ENCODE assay signal across 18 cellular contexts in the genomic region with DNA sequence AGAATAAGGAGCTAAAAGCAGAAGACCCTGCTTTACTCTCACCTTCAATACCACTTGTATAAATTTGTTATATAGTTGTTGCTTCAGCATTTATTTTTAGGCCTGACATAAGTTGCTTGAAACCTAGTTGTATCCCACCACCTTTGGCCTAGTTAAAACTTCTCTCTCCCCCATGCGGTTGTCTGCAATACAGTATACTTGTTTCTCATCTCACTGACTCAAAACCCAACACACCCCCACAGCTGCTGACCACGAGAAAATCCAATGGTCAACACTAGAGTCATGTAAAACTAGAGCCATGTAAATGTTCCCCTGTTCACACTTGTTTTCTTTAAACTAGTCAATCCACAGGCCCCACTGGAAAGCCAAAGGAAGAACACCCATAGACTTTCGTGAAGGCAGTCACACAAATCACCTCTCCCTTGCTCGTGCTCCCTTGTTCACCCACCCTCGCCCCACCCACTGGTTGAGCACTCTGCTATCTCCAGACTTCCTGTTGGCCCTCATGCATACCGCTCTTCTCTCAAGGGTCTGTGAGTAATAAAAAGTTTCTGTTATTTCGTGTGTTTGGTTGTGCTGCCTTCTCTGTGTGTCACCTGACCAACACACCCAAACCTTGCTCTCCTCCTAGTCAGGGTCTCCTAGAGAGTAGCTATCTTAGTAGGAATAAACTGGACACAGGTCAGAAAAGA. TPM values are rescaled to one million over a fixed set of nuclear protein-coding genes. Genes with fewer than 3 reads are reported as not detected.
DNase-seq lines count a peak whose midpoint lies in the region; ATAC-seq and TF ChIP-seq lines count a peak whose summit lies in the region.
"Had no signal": no experiment of that assay in that cellular context is flagged by ENCODE, and none has a peak within 500 bp of the region (broad histone marks: within the 10 kb centered on the region; RNA-seq: fewer than 3 reads in every experiment).

No MANE protein-coding gene starts in this region.

- no peak overlapping the region for H2BK5ac ChIP-seq in trophoblast cell (ENCODE audit: low read depth, low read length, poor library complexity)

- H3K4me3 ChIP-seq in trophoblast cell (ENCODE audit: low read depth, low read length): no peak overlapping the region
- no peak overlapping the region for H3K4me3 ChIP-seq in Caco-2 (ENCODE audit: low read depth, low read length)
- no peak overlapping the region for H3K4me3 ChIP-seq in prostate gland
- no peak overlapping the region for H3K4me3 ChIP-seq in ascending aorta
- H3K4me3 ChIP-seq in colonic mucosa: no peak overlapping the region
- H3K4me3 ChIP-seq: right lobe of liver had no signal

- no peak for TF ChIP-seq POLR2A in prostate gland (IDR thresholded peaks at IDR 0.05)

- ATAC-seq in GM18868 (IDR thresholded peaks at IDR 0.05; ENCODE audit: unreplicated experiment) (peak; percentile 84), HG02852 (IDR thresholded peaks at IDR 0.05; ENCODE audit: unreplicated experiment) (peak; percentile 76), WTC11 (peak; percentile 20)
- ATAC-seq: activated T-cell treated with anti-CD3 and anti-CD28 coated beads, Interleukin-2, amount 50 U/mL, for 4 hours; right lobe of liver; SK-N-SH treated with all-trans-retinoic acid at 6 μM for 48 hours had no signal

- no peak overlapping the region for H2BK12ac ChIP-seq in trophoblast cell (ENCODE audit: low read length)

- BruUV-seq in Caco-2 (replicated peaks; lab: Mats Ljungman, UMichigan): no TSS peak

- H3K27me3 ChIP-seq in trophoblast cell (ENCODE audit: insufficient read depth, low read length) (no peaks in the 10 kb centered on the region), Caco-2 (replicated peaks; ENCODE audit: control insufficient read depth, insufficient read depth, low read length) (no peaks in the 10 kb centered on the region), prostate gland (replicated peaks; ENCODE audit: insufficient read depth) (no peaks in the 10 kb centered on the region), ascending aorta (no peaks in the 10 kb centered on the region), colonic mucosa (no peaks in the 10 kb centered on the region)
- H3K27me3 ChIP-seq: right lobe of liver had no signal

- H2BK120ac ChIP-seq in trophoblast cell (ENCODE audit: insufficient read depth, low read length, poor library complexity): no peak overlapping the region

- H3K23ac ChIP-seq in trophoblast cell (ENCODE audit: low read length): no peak overlapping the region

- no CpG with 5 or more reads among the region's 7 CpGs for WGBS in trophoblast cell (ENCODE audit: extremely low coverage, insufficient coverage, insufficient read length)
- 91% methylated on average over 7 of the region's 7 CpGs for WGBS in prostate gland

- H3K27me3 Mint-ChIP-seq in WTC11 (ENCODE audit: low read depth) (no peaks in the 10 kb centered on the region), Caco-2 (ENCODE audit: insufficient read depth, unreplicated experiment) (no peaks in the 10 kb centered on the region)

- no peak overlapping the region for H3K14ac ChIP-seq in trophoblast cell (ENCODE audit: low read length)

- no peak for TF ChIP-seq CTCF in WTC11 (IDR thresholded peaks at IDR 0.05)
- TF ChIP-seq CTCF in Caco-2 (IDR thresholded peaks at IDR 0.05; ENCODE audit: insufficient read depth in 1 of 2, low read depth in 1 of 2, low read length in 1 of 2, severe bottlenecking in 1 of 2, unreplicated experiment in 1 of 2): no peak
- TF ChIP-seq CTCF in prostate gland (IDR thresholded peaks at IDR 0.05): no peak
- no peak for TF ChIP-seq CTCF in ascending aorta (IDR thresholded peaks at IDR 0.05)
- no peak for TF ChIP-seq CTCF in colonic mucosa (IDR thresholded peaks at IDR 0.05)

- no peak overlapping the region for H3K4me2 ChIP-seq in trophoblast cell (ENCODE audit: low read length)

- no peaks in the 10 kb centered on the region for H3K79me2 ChIP-seq in trophoblast cell (ENCODE audit: control insufficient read depth, insufficient read depth, low read length, poor library complexity)

- H3K9me3 Mint-ChIP-seq in WTC11 (peaks cover 15% of the 10 kb centered on the region), Caco-2 (ENCODE audit: unreplicated experiment) (no peaks in the 10 kb centered on the region)
- H3K9me3 Mint-ChIP-seq: activated T-cell treated with anti-CD3 and anti-CD28 coated beads, Interleukin-2, amount 50 U/mL, for 4 hours had no signal

- H2AK5ac ChIP-seq in trophoblast cell (ENCODE audit: low read length): no peak overlapping the region

- no peak overlapping the region for H4K8ac ChIP-seq in trophoblast cell (ENCODE audit: low read depth, low read length)

- H3K27ac Mint-ChIP-seq in WTC11 (peak overlapping the region; percentile 86), Caco-2 (ENCODE audit: unreplicated experiment) (no peak overlapping the region)

- CTCF ChIA-PET in WTC11 (lab: Charles Lee): no interaction called here
- CTCF ChIA-PET in Caco-2 (lab: Charles Lee): no interaction called here

- intact Hi-C loops in Caco-2 (cut with micrococcal nuclease; ENCODE audit: unreplicated experiment) (no loop called here), prostate gland (cut with DNase I) (no loop called here), ascending aorta (cut with DNase I) (no loop called here), colonic mucosa (cut with DNase I) (no loop called here)

- POLR2A ChIA-PET in WTC11 (lab: Charles Lee) (no interaction called here), Caco-2 (lab: Charles Lee) (no interaction called here)

- no peaks in the 10 kb centered on the region for H3K79me1 ChIP-seq in trophoblast cell (ENCODE audit: low read length)

- H3K27ac ChIP-seq in trophoblast cell (ENCODE audit: low read depth, low read length): no peak overlapping the region
- no peak overlapping the region for H3K27ac ChIP-seq in prostate gland
- no peak overlapping the region for H3K27ac ChIP-seq in ascending aorta
- H3K27ac ChIP-seq in colonic mucosa: no peak overlapping the region
- H3K27ac ChIP-seq: right lobe of liver had no signal

- H3K9ac ChIP-seq in trophoblast cell (ENCODE audit: low read length): no peak overlapping the region
- H3K9ac ChIP-seq in colonic mucosa (ENCODE audit: low read depth in 2 of 2, low read length in 2 of 2): no peak overlapping the region

- peaks cover 36% of the 10 kb centered on the region for H3K4me1 Mint-ChIP-seq in WTC11
- no peaks in the 10 kb centered on the region for H3K4me1 Mint-ChIP-seq in Caco-2 (ENCODE audit: low read depth, unreplicated experiment)

- peaks cover 5 to 24% of the 10 kb centered on the region in 2 experiments for H3K36me3 ChIP-seq in trophoblast cell (ENCODE audit: control insufficient read depth in 1 of 2, insufficient read depth in 2 of 2, low read length in 2 of 2)
- no peaks in the 10 kb centered on the region for H3K36me3 ChIP-seq in Caco-2 (ENCODE audit: control insufficient read depth, insufficient read depth, low read length)
- H3K36me3 ChIP-seq in prostate gland: no peaks in the 10 kb centered on the region
- H3K36me3 ChIP-seq in ascending aorta: peaks cover 24 to 53% of the 10 kb centered on the region in 2 donors
- H3K36me3 ChIP-seq in colonic mucosa: no peaks in the 10 kb centered on the region

- peak overlapping the region; percentile 30 for H3K18ac ChIP-seq in trophoblast cell (ENCODE audit: low read length)

- H3K4ac ChIP-seq in trophoblast cell (ENCODE audit: low read depth, low read length): no peak overlapping the region

- H3K9me3 ChIP-seq in trophoblast cell (ENCODE audit: insufficient read depth, low read depth, low read length) (no peaks in the 10 kb centered on the region), Caco-2 (no peaks in the 10 kb centered on the region; the same call in 1 of the 2 replicates), prostate gland (no peaks in the 10 kb centered on the region), ascending aorta (no peaks in the 10 kb centered on the region), colonic mucosa (no peaks in the 10 kb centered on the region)
- H3K9me3 ChIP-seq: right lobe of liver had no signal

- H3K4me1 ChIP-seq in trophoblast cell (ENCODE audit: control insufficient read depth in 1 of 2, insufficient read depth in 2 of 2, low read length in 2 of 2): peaks cover 3 to 4% of the 10 kb centered on the region in 2 experiments
- H3K4me1 ChIP-seq in Caco-2: no peaks in the 10 kb centered on the region
- no peaks in the 10 kb centered on the region for H3K4me1 ChIP-seq in prostate gland (replicated peaks)
- no peaks in the 10 kb centered on the region for H3K4me1 ChIP-seq in ascending aorta
- no peaks in the 10 kb centered on the region for H3K4me1 ChIP-seq in colonic mucosa
- H3K4me1 ChIP-seq: right lobe of liver had no signal

- peaks cover 68% of the 10 kb centered on the region for H3K36me3 Mint-ChIP-seq in WTC11
- no peaks in the 10 kb centered on the region for H3K36me3 Mint-ChIP-seq in Caco-2 (ENCODE audit: insufficient read depth, unreplicated experiment)

- H4K91ac ChIP-seq in trophoblast cell (ENCODE audit: low read depth, low read length): no peak overlapping the region

- DNase-seq in WTC11 (ENCODE audit: low spot score) (no peak), trophoblast cell (no peak), Caco-2 (no peak), prostate gland (ENCODE audit: low spot score) (no peak), ascending aorta (ENCODE audit: low spot score in 2 of 2) (no peak), colonic mucosa (no peak)
- DNase-seq: activated CD4-positive, alpha-beta T cell treated with anti-CD3 and anti-CD28 coated beads, Interleukin-2, amount 50 U/mL, for 4 hours; activated T-cell treated with anti-CD3 and anti-CD28 coated beads, Interleukin-2, amount 50 U/mL, for 4 hours; COR-L47; effector CD8-positive, alpha-beta T cell; MV-4-11; NCI-H2081 treated with DMSO at 0.1 percent for 48 hours; NCI-H526 treated with DMSO at 0.1 percent for 48 hours; right lobe of liver; stimulated activated CD4-positive, alpha-beta T cell treated with anti-CD3 and anti-CD28 coated beads, Interleukin-1b, Interleukin-23, amount 100 ng/mL, for 48 hours had no signal

- H3K4me3 Mint-ChIP-seq in WTC11: no peak overlapping the region
- no peak overlapping the region for H3K4me3 Mint-ChIP-seq in Caco-2 (ENCODE audit: unreplicated experiment)
- H3K4me3 Mint-ChIP-seq: activated T-cell treated with anti-CD3 and anti-CD28 coated beads, Interleukin-2, amount 50 U/mL, for 4 hours had no signal

- no peak overlapping the region for H4K12ac ChIP-seq in trophoblast cell (ENCODE audit: low read depth, low read length)

- no peak overlapping the region for H2AFZ ChIP-seq in trophoblast cell (ENCODE audit: insufficient read depth, low read length, poor library complexity)

TF ChIP-seq in WTC11, 78 proteins besides CTCF, POLR2A, EP300 and RAD21 (continues in another document):
- TF ChIP-seq ZNF232 (CRISPR knock-in tag; IDR thresholded peaks at IDR 0.05): no peak
- no peak for TF ChIP-seq FOXK1 (CRISPR knock-in tag; IDR thresholded peaks at IDR 0.05)
- TF ChIP-seq FOXJ3 (CRISPR knock-in tag; IDR thresholded peaks at IDR 0.05; ENCODE audit: borderline replicate concordance): no peak

RNA-seq across cellular contexts. Expression of a gene that starts 12.9 kb away (rescaled TPM):
- total RNA-seq in WTC11 (2021) (36.8 to 41.8 TPM (median 39.8 TPM) in 3 replicates), Caco-2 (2022) (not detected in 2 replicates), prostate gland (1 to 10 TPM; 4.1 to 4.3 TPM), ascending aorta (4.7 TPM), colonic mucosa (1 to 10 TPM in 1 of 2 donors, under 1 TPM in 1; 0.25 to 1.3 TPM)
- polyA plus RNA-seq in trophoblast cell (2013): 2.9 and 3.9 TPM in 2 replicates
- total RNA-seq: right lobe of liver had no signal

RNA-seq across cellular contexts. Expression of a gene that starts 35.6 kb away (rescaled TPM):
- total RNA-seq in WTC11 (2021): 88.8 to 95.7 TPM (median 95.7 TPM) in 3 replicates
- 88.2 and 93.0 TPM in 2 replicates for polyA plus RNA-seq in trophoblast cell (2013)
- not detected in 2 replicates for total RNA-seq in Caco-2 (2022)
- total RNA-seq in prostate gland: 10 to 100 TPM; 41.9 to 52.8 TPM
- 27.4 TPM for total RNA-seq in ascending aorta
- total RNA-seq in colonic mucosa: 10 to 100 TPM in 1 of 2 donors, 1 to 10 TPM in 1; 5.0 to 11.4 TPM

Comparison
In these comparisons a context has a peak if more than half of its experiments do, and no peak if none do; other contexts are left out.
1. ATAC-seq: peak in every context shown above with its lines; median percentile 84 in GM18868; 76 in HG02852; 20 in WTC11.